ENCODE assay signal across 1 cellular context in genomic region chr17:58528443-58528842, GRCh38.
TF ChIP-seq lines count a peak whose summit lies in the region.

No MANE protein-coding gene starts in this region.

TF ChIP-seq in endothelial cell of umbilical vein, 7 proteins besides CTCF, POLR2A, EP300 and RAD21:
- TF ChIP-seq MYC (IDR thresholded peaks at IDR 0.05; ENCODE audit: low read depth, low read length) (no peak), MAX (IDR thresholded peaks at IDR 0.05; ENCODE audit: insufficient read depth, insufficient read length) (no peak)
